Comparison of ENCODE assay signal across 21 cellular contexts in the genomic region with DNA sequence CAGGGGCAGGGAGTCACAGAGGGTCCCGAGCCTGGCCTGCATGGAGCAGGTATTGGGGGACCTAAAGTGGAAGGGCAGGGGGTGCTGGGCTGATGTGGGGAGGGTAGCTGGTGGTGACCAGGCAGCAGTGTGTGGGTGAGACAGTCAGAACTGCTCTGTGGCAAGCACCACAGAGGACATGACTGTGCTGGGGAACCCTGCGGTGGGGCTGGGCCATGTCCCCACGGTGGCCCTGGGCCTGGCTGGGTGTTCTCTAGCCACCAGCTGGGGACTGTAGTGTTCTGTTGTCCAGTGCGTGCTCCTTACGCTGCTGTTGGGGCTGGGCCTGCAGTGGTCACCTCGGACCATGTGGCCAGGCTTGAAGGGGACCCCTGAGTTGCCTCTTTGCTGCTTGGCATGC.
"Had no signal": no experiment of that assay in that cellular context is flagged by ENCODE, and none has a peak within 500 bp of the region (broad histone marks: within the 10 kb centered on the region; RNA-seq: fewer than 3 reads in every experiment).

No MANE protein-coding gene starts in this region.

- DNase-seq: activated CD4-positive, alpha-beta memory T cell treated with anti-CD3 and anti-CD28 coated beads, Interleukin-2, amount 10 ng/mL, durations not matched to agents 7 days and 5 days; activated CD4-positive, alpha-beta T cell treated with anti-CD3 and anti-CD28 coated beads, Interleukin-2, amount 10 ng/mL, durations not matched to agents 24 days and 14 days; activated effector memory CD4-positive, alpha-beta T cell treated with Interleukin-2 at 50 U/mL for 16 hours; activated naive CD4-positive, alpha-beta T cell treated with anti-CD3 and anti-CD28 coated beads, Interleukin-2, amount 10 ng/mL, durations not matched to agents 7 days and 5 days; activated T-cell treated with anti-CD3 and anti-CD28 coated beads, Interleukin-2, amount 50 U/mL, for 72 hours; effector memory CD8-positive, alpha-beta T cell; head of caudate nucleus; hypothalamus; left ventricle myocardium inferior; mammary epithelial cell; nucleus accumbens; small intestine; stimulated activated CD4-positive, alpha-beta T cell treated with anti-CD3 and anti-CD28 coated beads, Interleukin-2, amount 100 ng/mL, for 24 hours; T-helper 17 cell; upper lobe of left lung had no signal

- H2AFZ ChIP-seq: parathyroid adenoma had no signal

- H3K9me3 ChIP-seq: esophagus muscularis mucosa, left ventricle myocardium inferior, upper lobe of left lung had no signal

- H3K27ac Mint-ChIP-seq: activated CD4-positive, alpha-beta memory T cell treated with anti-CD3 and anti-CD28 coated beads, Interleukin-2, amount 10 ng/mL, durations not matched to agents 7 days and 5 days; activated CD4-positive, alpha-beta T cell treated with anti-CD3 and anti-CD28 coated beads, Interleukin-2, amount 10 ng/mL, durations not matched to agents 24 days and 14 days; activated naive CD4-positive, alpha-beta T cell treated with anti-CD3 and anti-CD28 coated beads, Interleukin-2, amount 10 ng/mL, durations not matched to agents 7 days and 5 days; activated T-cell treated with anti-CD3 and anti-CD28 coated beads, Interleukin-2, amount 50 U/mL, for 72 hours; effector memory CD8-positive, alpha-beta T cell; natural killer cell treated with Interleukin-12 subunit alpha and Interleukin-12 subunit beta and Interleukin-15 and Interleukin-18, amount 100 ng/mL, for 72 hours; stimulated activated effector memory CD8-positive, alpha-beta T cell treated with anti-CD3 and anti-CD28 coated beads, Interleukin-12 subunit alpha, Interleukin-12 subunit beta, amount 100 ng/mL, for 72 hours; T-helper 17 cell had no signal

- H3K36me3 ChIP-seq: left ventricle myocardium inferior, upper lobe of left lung had no signal

- ATAC-seq: activated CD4-positive, CD25-positive, alpha-beta regulatory T cell treated with anti-CD3 and anti-CD28 coated beads, Interleukin-2, amount 50 U/mL, for 24 hours; activated T-cell treated with anti-CD3 and anti-CD28 coated beads, Interleukin-2, amount 50 U/mL, for 72 hours; effector memory CD8-positive, alpha-beta T cell; natural killer cell treated with Interleukin-12 subunit alpha and Interleukin-12 subunit beta and Interleukin-15 and Interleukin-18, amount 100 ng/mL, for 72 hours; sciatic nerve; stimulated activated effector memory CD8-positive, alpha-beta T cell treated with anti-CD3 and anti-CD28 coated beads, Interleukin-12 subunit alpha, Interleukin-12 subunit beta, amount 100 ng/mL, for 72 hours; T-helper 17 cell had no signal

- H3K27me3 Mint-ChIP-seq: activated CD4-positive, alpha-beta memory T cell treated with anti-CD3 and anti-CD28 coated beads, Interleukin-2, amount 10 ng/mL, durations not matched to agents 7 days and 5 days; activated CD4-positive, alpha-beta T cell treated with anti-CD3 and anti-CD28 coated beads, Interleukin-2, amount 10 ng/mL, durations not matched to agents 24 days and 14 days; activated naive CD4-positive, alpha-beta T cell treated with anti-CD3 and anti-CD28 coated beads, Interleukin-2, amount 10 ng/mL, durations not matched to agents 7 days and 5 days; effector memory CD8-positive, alpha-beta T cell; natural killer cell treated with Interleukin-12 subunit alpha and Interleukin-12 subunit beta and Interleukin-15 and Interleukin-18, amount 100 ng/mL, for 72 hours; T-helper 17 cell had no signal

- H3K4me3 Mint-ChIP-seq: activated CD4-positive, alpha-beta memory T cell treated with anti-CD3 and anti-CD28 coated beads, Interleukin-2, amount 10 ng/mL, durations not matched to agents 7 days and 5 days; activated CD4-positive, alpha-beta T cell treated with anti-CD3 and anti-CD28 coated beads, Interleukin-2, amount 10 ng/mL, durations not matched to agents 24 days and 14 days; activated naive CD4-positive, alpha-beta T cell treated with anti-CD3 and anti-CD28 coated beads, Interleukin-2, amount 10 ng/mL, durations not matched to agents 7 days and 5 days; activated T-cell treated with anti-CD3 and anti-CD28 coated beads, Interleukin-2, amount 50 U/mL, for 72 hours; effector memory CD8-positive, alpha-beta T cell; natural killer cell treated with Interleukin-12 subunit alpha and Interleukin-12 subunit beta and Interleukin-15 and Interleukin-18, amount 100 ng/mL, for 72 hours; stimulated activated effector memory CD8-positive, alpha-beta T cell treated with anti-CD3 and anti-CD28 coated beads, Interleukin-12 subunit alpha, Interleukin-12 subunit beta, amount 100 ng/mL, for 72 hours; T-helper 17 cell had no signal

- H3K4me3 ChIP-seq: esophagus muscularis mucosa, left ventricle myocardium inferior, upper lobe of left lung had no signal

- H3K36me3 Mint-ChIP-seq: natural killer cell treated with Interleukin-12 subunit alpha and Interleukin-12 subunit beta and Interleukin-15 and Interleukin-18, amount 100 ng/mL, for 72 hours had no signal

- H3K27ac ChIP-seq: esophagus muscularis mucosa, left ventricle myocardium inferior, parathyroid adenoma, upper lobe of left lung had no signal

- H3K9ac ChIP-seq: parathyroid adenoma had no signal

- H3K27me3 ChIP-seq: esophagus muscularis mucosa, upper lobe of left lung had no signal

- H3K9me3 Mint-ChIP-seq: activated CD4-positive, alpha-beta memory T cell treated with anti-CD3 and anti-CD28 coated beads, Interleukin-2, amount 10 ng/mL, durations not matched to agents 7 days and 5 days; activated CD4-positive, alpha-beta T cell treated with anti-CD3 and anti-CD28 coated beads, Interleukin-2, amount 10 ng/mL, durations not matched to agents 24 days and 14 days; activated naive CD4-positive, alpha-beta T cell treated with anti-CD3 and anti-CD28 coated beads, Interleukin-2, amount 10 ng/mL, durations not matched to agents 7 days and 5 days; activated T-cell treated with anti-CD3 and anti-CD28 coated beads, Interleukin-2, amount 50 U/mL, for 72 hours; effector memory CD8-positive, alpha-beta T cell; natural killer cell treated with Interleukin-12 subunit alpha and Interleukin-12 subunit beta and Interleukin-15 and Interleukin-18, amount 100 ng/mL, for 72 hours; stimulated activated effector memory CD8-positive, alpha-beta T cell treated with anti-CD3 and anti-CD28 coated beads, Interleukin-12 subunit alpha, Interleukin-12 subunit beta, amount 100 ng/mL, for 72 hours had no signal
